17 cellular contexts compared by ENCODE assay signal in the genomic region with DNA sequence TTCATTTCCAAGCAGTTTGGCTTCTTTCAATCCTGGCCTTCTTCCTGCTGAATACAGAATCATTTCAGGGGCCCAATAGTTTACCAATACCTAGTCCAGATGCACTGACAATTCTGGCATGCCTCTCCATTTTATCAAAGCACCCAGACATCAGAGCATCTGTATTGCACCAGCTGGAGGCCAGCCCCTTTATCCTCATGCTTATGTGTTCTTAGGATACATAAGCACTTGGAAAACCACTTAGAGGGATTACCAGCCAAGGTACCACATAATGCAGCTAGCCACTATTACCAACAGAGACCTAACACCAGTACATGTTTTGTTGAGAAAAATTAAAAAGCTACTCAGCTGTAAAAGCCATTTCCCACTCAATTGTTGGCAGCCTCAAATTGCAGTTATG.
"Had no signal": no experiment of that assay in that cellular context is flagged by ENCODE, and none has a peak within 500 bp of the region (broad histone marks: within the 10 kb centered on the region; RNA-seq: fewer than 3 reads in every experiment).

No MANE protein-coding gene starts in this region.

- H3K79me2 ChIP-seq: parathyroid adenoma had no signal

- H2AFZ ChIP-seq: parathyroid adenoma had no signal

- H3K4me1 ChIP-seq: esophagus squamous epithelium, left lung, parathyroid adenoma, stomach, testis, upper lobe of right lung had no signal

- H3K27ac ChIP-seq: esophagus squamous epithelium, left lung, parathyroid adenoma, stomach, testis, upper lobe of right lung had no signal

- DNase-seq: activated naive CD4-positive, alpha-beta T cell treated with Interleukin-2 at 50 U/mL for 16 hours; activated T-cell treated with anti-CD3 and anti-CD28 coated beads for 4 hours; aorta; cerebellar nuclear complex; effector CD8-positive, alpha-beta T cell; esophagus squamous epithelium; hippocampal formation; left lung; mammary epithelial cell; naive thymus-derived CD4-positive, alpha-beta T cell; stimulated activated CD4-positive, alpha-beta T cell treated with anti-CD3 and anti-CD28 coated beads, Interleukin-12 subunit alpha, Interleukin-12 subunit beta, amount 100 ng/mL, for 4 hours; stimulated activated CD4-positive, alpha-beta T cell treated with anti-CD3 and anti-CD28 coated beads, Interleukin-2, amount 100 ng/mL, for 24 hours; stomach; testis; upper lobe of right lung had no signal

- H3K27ac Mint-ChIP-seq: activated T-helper 17 cell treated with anti-CD3 and anti-CD28 coated beads, Interleukin-2, amount 50 U/mL, for 72 hours; naive thymus-derived CD4-positive, alpha-beta T cell had no signal

- H3K36me3 ChIP-seq: esophagus squamous epithelium, left lung, stomach, upper lobe of right lung had no signal

- H3K9me3 ChIP-seq: esophagus squamous epithelium, left lung, stomach, testis, upper lobe of right lung had no signal

- H3K4me3 ChIP-seq: esophagus squamous epithelium, left lung, stomach, testis, upper lobe of right lung had no signal

- H3K27me3 ChIP-seq: esophagus squamous epithelium, left lung, stomach, testis, upper lobe of right lung had no signal

- H3K4me1 Mint-ChIP-seq: activated T-helper 17 cell treated with anti-CD3 and anti-CD28 coated beads, Interleukin-2, amount 50 U/mL, for 72 hours; naive thymus-derived CD4-positive, alpha-beta T cell had no signal

- H3K4me3 Mint-ChIP-seq: activated T-helper 17 cell treated with anti-CD3 and anti-CD28 coated beads, Interleukin-2, amount 50 U/mL, for 72 hours; naive thymus-derived CD4-positive, alpha-beta T cell had no signal

- H3K36me3 Mint-ChIP-seq: naive thymus-derived CD4-positive, alpha-beta T cell had no signal

- H3K27me3 Mint-ChIP-seq: activated T-helper 17 cell treated with anti-CD3 and anti-CD28 coated beads, Interleukin-2, amount 50 U/mL, for 72 hours; naive thymus-derived CD4-positive, alpha-beta T cell had no signal
